2 cellular contexts compared by ENCODE assay signal in the genomic region with DNA sequence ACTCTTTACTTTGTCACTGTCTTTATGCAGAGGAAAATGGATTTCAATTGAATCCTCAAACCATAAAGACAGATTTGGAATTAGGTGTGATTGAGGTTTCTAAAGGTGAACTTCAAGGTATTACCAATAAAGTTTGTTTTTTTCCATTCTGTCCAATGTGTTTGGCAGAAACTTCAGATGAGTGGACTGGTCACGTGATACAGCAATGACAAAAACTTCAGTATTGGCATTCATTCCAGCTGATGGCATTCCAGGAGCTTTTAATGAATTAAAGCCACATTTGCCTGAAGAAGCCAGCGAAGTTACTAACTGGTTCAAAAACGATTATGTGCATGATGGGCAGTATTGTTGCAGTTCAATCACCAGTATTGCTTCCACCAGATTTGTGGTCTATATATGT.
TF ChIP-seq lines count a peak whose summit lies in the region.

No MANE protein-coding gene starts in this region.

TF ChIP-seq in A549, 52 proteins besides CTCF, POLR2A, EP300 and RAD21 (continued from another document):
- TF ChIP-seq, protein P1, sequence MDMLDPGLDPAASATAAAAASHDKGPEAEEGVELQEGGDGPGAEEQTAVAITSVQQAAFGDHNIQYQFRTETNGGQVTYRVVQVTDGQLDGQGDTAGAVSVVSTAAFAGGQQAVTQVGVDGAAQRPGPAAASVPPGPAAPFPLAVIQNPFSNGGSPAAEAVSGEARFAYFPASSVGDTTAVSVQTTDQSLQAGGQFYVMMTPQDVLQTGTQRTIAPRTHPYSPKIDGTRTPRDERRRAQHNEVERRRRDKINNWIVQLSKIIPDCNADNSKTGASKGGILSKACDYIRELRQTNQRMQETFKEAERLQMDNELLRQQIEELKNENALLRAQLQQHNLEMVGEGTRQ (IDR thresholded peaks at IDR 0.05) = 0 out of 2 replicates have a peak, but pooled peaks have one; percentile 25

TF ChIP-seq in GM12878, 131 proteins besides CTCF, POLR2A, EP300 and RAD21 (continued from another document):
- peak; percentile 63; the same call in 1 of the 2 replicates for TF ChIP-seq RAD51 (IDR thresholded peaks at IDR 0.05)
- no peak for TF ChIP-seq DPF2 (IDR thresholded peaks at IDR 0.05)
